In the genomic region with DNA sequence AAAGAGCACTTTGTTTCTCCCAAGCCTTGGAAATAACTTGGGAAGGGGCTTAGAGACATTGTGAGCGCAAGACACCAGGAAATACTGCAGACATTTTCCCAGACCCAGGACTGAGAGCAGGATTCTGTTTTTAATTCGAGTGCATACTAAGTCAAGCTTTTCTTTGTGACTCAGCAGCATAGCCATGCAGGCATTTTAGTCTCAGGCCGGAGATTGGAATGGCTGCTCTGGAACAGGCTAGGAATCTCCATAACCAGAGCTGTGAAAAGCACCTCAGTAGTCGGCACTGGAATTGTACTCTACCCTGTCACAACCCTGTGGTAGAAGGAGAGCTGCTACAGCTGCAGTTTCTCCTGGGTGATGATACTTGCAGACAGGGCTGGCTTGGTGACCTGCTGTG, we compare ENCODE assay signal across 22 cellular contexts. TPM values are rescaled to one million over a fixed set of nuclear protein-coding genes. Genes with fewer than 3 reads are reported as not detected.
A peak's percentile ranks its signal among the peaks of the same experiment; 100 is the strongest.
DNase-seq lines count a peak whose midpoint lies in the region; ATAC-seq, FAIRE-seq and TF ChIP-seq lines count a peak whose summit lies in the region.
"Had no signal": no experiment of that assay in that cellular context is flagged by ENCODE, and none has a peak within 500 bp of the region (broad histone marks: within the 10 kb centered on the region; RNA-seq: fewer than 3 reads in every experiment).

No MANE protein-coding gene starts in this region.

- TF ChIP-seq CTCF in D721Med (IDR thresholded peaks at IDR 0.05; ENCODE audit: insufficient read depth, missing control alignments): no peak

- FAIRE-seq in D721Med (lab: Jason Lieb, UNC): no peak
- FAIRE-seq: A549, GM12878 had no signal

- peaks cover 16% of the 10 kb centered on the region for H3K9me3 ChIP-seq in mesodermal cell (ENCODE audit: control insufficient read depth, low read length)
- H3K9me3 ChIP-seq: Caco-2 had no signal

- peak overlapping the region; percentile 30 for H3K27ac ChIP-seq in mesodermal cell (ENCODE audit: low read depth, low read length, severe bottlenecking)
- H3K27ac ChIP-seq: A549, Peyer's patch, SK-N-MC had no signal

- peaks cover 13% of the 10 kb centered on the region for H3K4me1 ChIP-seq in mesodermal cell (ENCODE audit: control insufficient read depth, insufficient read depth, low read length, poor library complexity, severe bottlenecking)
- H3K4me1 ChIP-seq: A549, Caco-2, Peyer's patch had no signal

- ATAC-seq in HG02798 (IDR thresholded peaks at IDR 0.05; ENCODE audit: poor library complexity, unreplicated experiment) (peak; percentile 8), GM21367 (IDR thresholded peaks at IDR 0.05; ENCODE audit: unreplicated experiment) (no peak)
- ATAC-seq: A549 had no signal

- H3K36me3 ChIP-seq in mesodermal cell (ENCODE audit: control insufficient read depth, insufficient read depth, low read length): no peaks in the 10 kb centered on the region
- H3K36me3 ChIP-seq: Peyer's patch had no signal

- no peak overlapping the region for H3K4me3 ChIP-seq in mesodermal cell (ENCODE audit: extremely low read depth, insufficient read depth, low read length, poor library complexity, severe bottlenecking)
- H3K4me3 ChIP-seq: A549, GM12878, Peyer's patch, SK-N-MC had no signal

- DNase-seq in EL: peak; percentile 43
- DNase-seq in astrocyte of the hippocampus (ENCODE audit: low read depth, low spot score): peak; percentile 43
- no peak for DNase-seq in D721Med (ENCODE audit: insufficient read length, low spot score)
- DNase-seq in HK-2 (ENCODE audit: unreplicated experiment): no peak
- DNase-seq in central memory CD4-positive, alpha-beta T cell: no peak
- DNase-seq: Caco-2, H7, NCI-H1417 treated with DMSO at 0.1 percent for 48 hours, NCI-H2029, NCI-H2171, NCI-H446 treated with DMSO at 0.1 percent for 48 hours, NCI-H82, Peyer's patch, Right ventricle myocardium superior, T-helper 1 cell had no signal

- WGBS in mesodermal cell (ENCODE audit: insufficient coverage in 2 of 2), 2 experiments: 83 to 91% methylated on average over 3 to 4 of the region's 4 CpGs

RNA-seq across cellular contexts. Expression of a gene that starts 28.9 kb away (rescaled TPM):
- polyA plus RNA-seq in mesodermal cell (2013, experiment 1 of 2): not detected
- not detected for polyA plus RNA-seq in mesodermal cell (2013, experiment 2 of 2)
- polyA plus RNA-seq: A549, CD14-positive monocyte, GM12878 had no signal

Comparison
In these comparisons a context has a peak if more than half of its experiments do, and no peak if none do; other contexts are left out.
1. DNase-seq: peak in EL (single experiment) and astrocyte of the hippocampus (single experiment); none in D721Med (single experiment), HK-2 (single experiment) and central memory CD4-positive, alpha-beta T cell (single experiment).